ENCODE assay signal across 24 cellular contexts in genomic region chr22:23713696-23714595, GRCh38. TPM values are rescaled to one million over a fixed set of nuclear protein-coding genes. Genes with fewer than 3 reads are reported as not detected.
DNase-seq lines count a peak whose midpoint lies in the region; ATAC-seq and TF ChIP-seq lines count a peak whose summit lies in the region.
"Had no signal": no experiment of that assay in that cellular context is flagged by ENCODE, and none has a peak within 500 bp of the region (broad histone marks: within the 10 kb centered on the region; RNA-seq: fewer than 3 reads in every experiment).

No MANE protein-coding gene starts in this region.

- no peaks in the 10 kb centered on the region for H3K9me3 Mint-ChIP-seq in activated T-cell treated with anti-CD3 and anti-CD28 coated beads, Interleukin-2, amount 50 U/mL, for 24 hours
- H3K9me3 Mint-ChIP-seq in activated T-cell treated with anti-CD3 and anti-CD28 coated beads, Interleukin-2, amount 50 U/mL, for 4 hours = no peaks in the 10 kb centered on the region
- H3K9me3 Mint-ChIP-seq in immature natural killer cell = no peaks in the 10 kb centered on the region
- H3K9me3 Mint-ChIP-seq: activated naive CD4-positive, alpha-beta T cell treated with anti-CD3 and anti-CD28 coated beads, Interleukin-2, amount 50 U/mL, for 72 hours; HFFc6 had no signal

- no peaks in the 10 kb centered on the region for H4K20me1 ChIP-seq in Karpas-422 (ENCODE audit: insufficient read depth, low read depth, low read length)

- H3K4me1 ChIP-seq in Karpas-422 (ENCODE audit: low read length) (peaks cover 12% of the 10 kb centered on the region), BE2C (no peaks in the 10 kb centered on the region)

- no peak overlapping the region for H3K27ac ChIP-seq in Karpas-422 (ENCODE audit: low read length)
- H3K27ac ChIP-seq: body of pancreas, coronary artery, left ventricle myocardium inferior, ovary, Peyer's patch, tibial nerve had no signal

- H3K27ac Mint-ChIP-seq in activated T-cell treated with anti-CD3 and anti-CD28 coated beads, Interleukin-2, amount 50 U/mL, for 24 hours = peak overlapping the region; percentile 85
- peak overlapping the region; percentile 16 to 82 (median 64) for H3K27ac Mint-ChIP-seq in immature natural killer cell
- H3K27ac Mint-ChIP-seq: HFFc6 had no signal

- no peak overlapping the region for H3K4me2 ChIP-seq in Karpas-422 (ENCODE audit: low read depth, low read length, poor library complexity, severe bottlenecking)

- H3K79me2 ChIP-seq in Karpas-422 (ENCODE audit: low read length) = peaks cover 25% of the 10 kb centered on the region

- ATAC-seq in activated T-cell treated with anti-CD3 and anti-CD28 coated beads, Interleukin-2, amount 50 U/mL, for 4 hours = no peak
- ATAC-seq: activated naive CD4-positive, alpha-beta T cell treated with anti-CD3 and anti-CD28 coated beads, Interleukin-2, amount 50 U/mL, for 72 hours; body of pancreas; sciatic nerve; SK-N-SH treated with all-trans-retinoic acid at 6 μM for 48 hours had no signal

- TF ChIP-seq CTCF in BE2C (IDR thresholded peaks at IDR 0.05; ENCODE audit: low read depth, low read length) = no peak

- no peak overlapping the region for H3K9ac ChIP-seq in Karpas-422 (ENCODE audit: low read length)

- H3K27me3 ChIP-seq in Karpas-422 (ENCODE audit: low read length) (no peaks in the 10 kb centered on the region), BE2C (no peaks in the 10 kb centered on the region)
- H3K27me3 ChIP-seq: body of pancreas, ovary, Peyer's patch, tibial nerve had no signal

- H3K4me3 Mint-ChIP-seq in activated T-cell treated with anti-CD3 and anti-CD28 coated beads, Interleukin-2, amount 50 U/mL, for 24 hours = peak overlapping the region; percentile 50
- H3K4me3 Mint-ChIP-seq in activated T-cell treated with anti-CD3 and anti-CD28 coated beads, Interleukin-2, amount 50 U/mL, for 4 hours = no peak overlapping the region
- peak overlapping the region in 3 of 5 donors; percentile 1 to 81 (median 29) for H3K4me3 Mint-ChIP-seq in immature natural killer cell
- H3K4me3 Mint-ChIP-seq: HFFc6 had no signal

- peaks cover 52% of the 10 kb centered on the region for H3K4me1 Mint-ChIP-seq in activated T-cell treated with anti-CD3 and anti-CD28 coated beads, Interleukin-2, amount 50 U/mL, for 24 hours (ENCODE audit: low read depth)
- peaks cover 28% of the 10 kb centered on the region for H3K4me1 Mint-ChIP-seq in activated T-cell treated with anti-CD3 and anti-CD28 coated beads, Interleukin-2, amount 50 U/mL, for 4 hours (ENCODE audit: low read depth)
- peaks cover 25 to 35% of the 10 kb centered on the region in 2 donors for H3K4me1 Mint-ChIP-seq in immature natural killer cell

- H3K36me3 ChIP-seq in Karpas-422 (ENCODE audit: insufficient read depth, low read length) (peaks cover 32% of the 10 kb centered on the region), BE2C (peaks cover 28% of the 10 kb centered on the region)
- H3K36me3 ChIP-seq: ovary had no signal

- no peaks in the 10 kb centered on the region for H3K27me3 Mint-ChIP-seq in activated T-cell treated with anti-CD3 and anti-CD28 coated beads, Interleukin-2, amount 50 U/mL, for 24 hours
- H3K27me3 Mint-ChIP-seq in activated T-cell treated with anti-CD3 and anti-CD28 coated beads, Interleukin-2, amount 50 U/mL, for 4 hours (ENCODE audit: low read depth) = no peaks in the 10 kb centered on the region
- peaks cover 0 to 3% (median 0%) of the 10 kb centered on the region in 3 donors for H3K27me3 Mint-ChIP-seq in immature natural killer cell (ENCODE audit: low read depth in 3 of 3)

- DNase-seq in activated T-cell treated with anti-CD3 and anti-CD28 coated beads, Interleukin-2, amount 50 U/mL, for 24 hours = peak; percentile 40
- no peak for DNase-seq in activated T-cell treated with anti-CD3 and anti-CD28 coated beads, Interleukin-2, amount 50 U/mL, for 4 hours
- DNase-seq in Karpas-422 (peak; percentile 38), immature natural killer cell (no peak), SHP77 (lab: John Stamatoyannopoulos, UW) (no peak), COLO829 (ENCODE audit: low spot score) (no peak), BE2C (no peak)
- DNase-seq in stimulated activated CD8-positive, alpha-beta memory T cell treated with anti-CD3 and anti-CD28 coated beads, Interleukin-4, amount 100 ng/mL, for 48 hours = peak; percentile 74
- DNase-seq: body of pancreas; HFFc6; left ventricle myocardium inferior; NCI-H1694 treated with DMSO at 0.1 percent for 48 hours; NCI-H2227 treated with DMSO at 0.1 percent for 48 hours; ovary; Peyer's patch; stimulated activated naive CD4-positive, alpha-beta T cell had no signal

- H3K9me2 ChIP-seq in Karpas-422 (replicated peaks; ENCODE audit: insufficient read depth, low read length) = no peaks in the 10 kb centered on the region

- H3K9me3 ChIP-seq in Karpas-422 (ENCODE audit: low read length) (no peaks in the 10 kb centered on the region), BE2C (no peaks in the 10 kb centered on the region)
- H3K9me3 ChIP-seq: body of pancreas, left ventricle myocardium inferior, ovary, Peyer's patch, tibial nerve had no signal

- no peak overlapping the region for H3K4me3 ChIP-seq in Karpas-422 (ENCODE audit: low read length)
- H3K4me3 ChIP-seq in BE2C (ENCODE audit: low read depth, low read length) = no peak overlapping the region
- H3K4me3 ChIP-seq: body of pancreas, coronary artery, left ventricle myocardium inferior, ovary, Peyer's patch, tibial nerve had no signal

- H3K36me3 Mint-ChIP-seq in activated T-cell treated with anti-CD3 and anti-CD28 coated beads, Interleukin-2, amount 50 U/mL, for 24 hours (ENCODE audit: low read depth) = peaks cover 60% of the 10 kb centered on the region
- H3K36me3 Mint-ChIP-seq in activated T-cell treated with anti-CD3 and anti-CD28 coated beads, Interleukin-2, amount 50 U/mL, for 4 hours (ENCODE audit: insufficient read depth) = peaks cover 33% of the 10 kb centered on the region
- peaks cover 19 to 41% (median 23%) of the 10 kb centered on the region in 3 donors for H3K36me3 Mint-ChIP-seq in immature natural killer cell

- no peak overlapping the region for H2AFZ ChIP-seq in Karpas-422 (ENCODE audit: low read length)

RNA-seq across cellular contexts. Expression of gene RGL4, which starts 23.1 kb away (rescaled TPM):
- total RNA-seq in activated T-cell treated with anti-CD3 and anti-CD28 coated beads, Interleukin-2, amount 50 U/mL, for 4 hours = 1 to 10 TPM; 3.3 to 7.4 (median 4.1) TPM
- total RNA-seq in Karpas-422 (2014; rRNA removed; shearing (Covaris generic); ENCODE audit: low replicate concordance) = 103 and 125 TPM in 2 replicates
- polyA plus RNA-seq in immature natural killer cell = 10 to 100 TPM; 40.6 to 47.8 (median 42.8) TPM
- 4.9 TPM for polyA plus RNA-seq in BE2C (2012; ENCODE audit: insufficient read depth, insufficient read length, low read depth)
- total RNA-seq: body of pancreas, Daoy, HFFc6, left ventricle myocardium inferior, Peyer's patch, tibial nerve had no signal

RNA-seq across cellular contexts. Expression of gene ZNF70, which starts 37.0 kb away (rescaled TPM):
- total RNA-seq in activated T-cell treated with anti-CD3 and anti-CD28 coated beads, Interleukin-2, amount 50 U/mL, for 4 hours = 1 to 10 TPM; 2.3 to 3.0 (median 2.6) TPM
- 8.5 and 12.0 TPM in 2 replicates for total RNA-seq in Karpas-422 (2014; rRNA removed; shearing (Covaris generic); ENCODE audit: low replicate concordance)
- polyA plus RNA-seq in immature natural killer cell = under 1 TPM in 2 of 3 donors, not detected in 1; 0.29 to 1.00 TPM
- polyA plus RNA-seq in BE2C (2012; ENCODE audit: insufficient read depth, insufficient read length, low read depth) = 3.0 TPM

RNA-seq across cellular contexts. Expression of gene VPREB3, which starts 40.3 kb away (rescaled TPM):
- not detected for total RNA-seq in activated T-cell treated with anti-CD3 and anti-CD28 coated beads, Interleukin-2, amount 50 U/mL, for 4 hours
- 321 and 642 TPM in 2 replicates for total RNA-seq in Karpas-422 (2014; rRNA removed; shearing (Covaris generic); ENCODE audit: low replicate concordance)
- polyA plus RNA-seq in immature natural killer cell = 1 to 10 TPM in 1 of 3 donors, not detected in 2; 1.3 TPM
- 1.8 TPM for polyA plus RNA-seq in BE2C (2012; ENCODE audit: insufficient read depth, insufficient read length, low read depth)
- total RNA-seq: activated CD8-positive, alpha-beta memory T cell treated with anti-CD3 and anti-CD28 coated beads for 36 hours; body of pancreas; Daoy; mucosa of gallbladder; sciatic nerve; tibial nerve had no signal
- polyA plus RNA-seq: ovary had no signal

RNA-seq across cellular contexts. Expression of gene C22orf15, which starts 48.8 kb away (rescaled TPM):
- total RNA-seq in activated T-cell treated with anti-CD3 and anti-CD28 coated beads, Interleukin-2, amount 50 U/mL, for 4 hours = under 1 TPM in 2 of 3 donors, not detected in 1; 0.11 to 0.30 TPM
- total RNA-seq in Karpas-422 (2014; rRNA removed; shearing (Covaris generic); ENCODE audit: low replicate concordance) = not detected in 2 replicates
- 1 to 10 TPM in 1 of 3 donors, not detected in 2; 1.1 TPM for polyA plus RNA-seq in immature natural killer cell
- 1.1 TPM for polyA plus RNA-seq in BE2C (2012; ENCODE audit: insufficient read depth, insufficient read length, low read depth)
- total RNA-seq: body of pancreas, Daoy, left ventricle myocardium inferior, Peyer's patch had no signal

RNA-seq across cellular contexts. Expression of gene CHCHD10, which starts 53.8 kb away (rescaled TPM):
- 100 to 1,000 TPM; 113 to 204 (median 187) TPM for total RNA-seq in activated T-cell treated with anti-CD3 and anti-CD28 coated beads, Interleukin-2, amount 50 U/mL, for 4 hours
- 115 and 220 TPM in 2 replicates for total RNA-seq in Karpas-422 (2014; rRNA removed; shearing (Covaris generic); ENCODE audit: low replicate concordance)
- polyA plus RNA-seq in immature natural killer cell = 1 to 10 TPM; 5.7 to 9.3 (median 8.1) TPM
- polyA plus RNA-seq in BE2C (2012; ENCODE audit: insufficient read depth, insufficient read length, low read depth) = 349 TPM

Comparison
In these comparisons a context has a peak if more than half of its experiments do, and no peak if none do; other contexts are left out.
1. DNase-seq: peak in activated T-cell treated with anti-CD3 and anti-CD28 coated beads, Interleukin-2, amount 50 U/mL, for 24 hours (single experiment), Karpas-422 (single experiment) and stimulated activated CD8-positive, alpha-beta memory T cell treated with anti-CD3 and anti-CD28 coated beads, Interleukin-4, amount 100 ng/mL, for 48 hours (single experiment); none in activated T-cell treated with anti-CD3 and anti-CD28 coated beads, Interleukin-2, amount 50 U/mL, for 4 hours (single experiment), immature natural killer cell (0 of 3), SHP77 (0 of 2), COLO829 (single experiment) and BE2C (single experiment).
2. RNA of gene RGL4, which starts 23.1 kb away (total RNA-seq): 103 to 125 TPM in Karpas-422; 3.3 to 7.4 TPM in activated T-cell treated with anti-CD3 and anti-CD28 coated beads, Interleukin-2, amount 50 U/mL, for 4 hours; every median in the first group is over 10 times any median in the second.
3. RNA of gene VPREB3, which starts 40.3 kb away (total RNA-seq): 321 to 642 TPM in Karpas-422; not detected in activated T-cell treated with anti-CD3 and anti-CD28 coated beads, Interleukin-2, amount 50 U/mL, for 4 hours; every median in the first group is over 100 times any median in the second.